In the genomic region with DNA sequence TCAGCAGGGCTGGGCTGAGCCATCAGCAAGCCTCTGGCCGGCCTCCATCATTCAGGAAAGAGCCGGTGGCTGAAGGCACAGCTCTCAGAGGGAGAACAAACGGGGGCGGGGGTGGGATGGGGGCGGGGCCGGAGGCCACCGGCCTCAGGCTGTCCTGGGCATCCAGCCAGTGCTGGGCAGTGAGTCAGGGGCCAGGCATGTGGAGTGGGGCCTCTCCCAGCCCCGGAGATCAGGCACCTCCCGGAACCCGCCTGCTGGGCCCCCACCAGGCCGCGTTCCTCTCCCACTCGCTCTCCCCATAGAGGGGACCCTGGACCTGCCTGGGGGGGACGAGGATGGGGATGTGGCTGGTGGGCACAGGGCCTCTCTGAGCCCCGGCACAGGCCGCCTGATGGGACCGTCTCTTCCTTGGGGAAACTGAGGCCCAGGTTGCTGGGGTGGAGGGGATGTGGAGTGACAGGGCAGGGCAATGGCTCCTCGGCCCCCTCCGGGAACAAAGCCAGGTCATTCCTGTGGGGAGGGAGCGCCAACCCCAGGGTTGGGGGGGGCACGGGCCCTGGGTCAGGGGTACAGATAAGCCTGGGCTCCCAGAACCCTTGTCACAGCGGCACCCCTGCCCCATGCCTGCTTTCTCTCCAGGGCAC, we compare ENCODE assay signal across 8 cellular contexts. TPM values are rescaled to one million over a fixed set of nuclear protein-coding genes. Genes with fewer than 3 reads are reported as not detected.
A peak's percentile ranks its signal among the peaks of the same experiment; 100 is the strongest.
DNase-seq lines count a peak whose midpoint lies in the region; ATAC-seq and TF ChIP-seq lines count a peak whose summit lies in the region.

No MANE protein-coding gene starts in this region.

- H3K36me3 Mint-ChIP-seq in activated naive CD4-positive, alpha-beta T cell treated with anti-CD3 and anti-CD28 coated beads, Interleukin-2, amount 50 U/mL, for 72 hours: peaks cover 10 to 20% of the 10 kb centered on the region in 2 donors
- H3K36me3 Mint-ChIP-seq in natural killer cell: no peaks in the 10 kb centered on the region
- H3K36me3 Mint-ChIP-seq in T-cell: no peaks in the 10 kb centered on the region

- peak overlapping the region in 1 of 2 donors; percentile 22 for H3K27ac Mint-ChIP-seq in activated naive CD4-positive, alpha-beta T cell treated with anti-CD3 and anti-CD28 coated beads, Interleukin-2, amount 50 U/mL, for 72 hours
- no peak overlapping the region for H3K27ac Mint-ChIP-seq in natural killer cell
- no peak overlapping the region for H3K27ac Mint-ChIP-seq in T-cell

- H3K4me3 Mint-ChIP-seq in natural killer cell (no peak overlapping the region), T-cell (peak overlapping the region in 1 of 3 donors; percentile 31)

- intact Hi-C loops in sciatic nerve (cut with DNase I) (no loop called here), natural killer cell (cut with micrococcal nuclease) (no loop called here)

- CTCF ChIA-PET in T-cell (lab: Charles Lee): no interaction called here

- H3K9me3 Mint-ChIP-seq in activated naive CD4-positive, alpha-beta T cell treated with anti-CD3 and anti-CD28 coated beads, Interleukin-2, amount 50 U/mL, for 72 hours: no peaks in the 10 kb centered on the region
- H3K9me3 Mint-ChIP-seq in natural killer cell: no peaks in the 10 kb centered on the region
- H3K9me3 Mint-ChIP-seq in T-cell: no peaks in the 10 kb centered on the region

- H3K4me1 Mint-ChIP-seq in natural killer cell (peaks cover 0 to 7% of the 10 kb centered on the region in 2 donors), T-cell (peaks cover 5 to 15% (median 11%) of the 10 kb centered on the region in 3 donors)

- TF ChIP-seq CTCF in natural killer cell (IDR thresholded peaks at IDR 0.05): no peak

- no peaks in the 10 kb centered on the region for H3K27me3 Mint-ChIP-seq in natural killer cell (ENCODE audit: low read depth in 2 of 2)
- H3K27me3 Mint-ChIP-seq in T-cell: no peaks in the 10 kb centered on the region

- POLR2A ChIA-PET in T-cell (lab: Charles Lee): no interaction called here

- DNase-seq in activated naive CD4-positive, alpha-beta T cell treated with anti-CD3 and anti-CD28 coated beads, Interleukin-2, amount 50 U/mL, for 72 hours (ENCODE audit: low spot score in 2 of 2): no peak
- DNase-seq in activated naive CD4-positive, alpha-beta T cell (lab: John Stamatoyannopoulos, UW): no peak
- DNase-seq in anterior cingulate cortex (lab: John Stamatoyannopoulos, UW): peak in 46 of 58 donors; percentile 5 to 81 (median 38)
- peak; percentile 96 for DNase-seq in hepatic stellate cell (ENCODE audit: low spot score)
- DNase-seq in sciatic nerve (ENCODE audit: low spot score): peak; percentile 93
- no peak for DNase-seq in natural killer cell
- no peak for DNase-seq in cerebellar nuclear complex (lab: John Stamatoyannopoulos, UW)
- no peak for DNase-seq in T-cell

- peak; percentile 4 to 15 for ATAC-seq in activated naive CD4-positive, alpha-beta T cell treated with anti-CD3 and anti-CD28 coated beads, Interleukin-2, amount 50 U/mL, for 72 hours
- ATAC-seq in sciatic nerve: peak; percentile 79
- no peak for ATAC-seq in natural killer cell
- ATAC-seq in T-cell (replicated peaks in 1 of 4): no peak

RNA-seq across cellular contexts. Expression of a gene that starts 12.9 kb away (rescaled TPM):
- 10 to 100 TPM; 48.7 to 86.4 TPM for total RNA-seq in activated naive CD4-positive, alpha-beta T cell treated with anti-CD3 and anti-CD28 coated beads, Interleukin-2, amount 50 U/mL, for 72 hours
- total RNA-seq in sciatic nerve (1.3 TPM), natural killer cell (1 to 10 TPM; 1.7 to 6.1 (median 4.1) TPM), T-cell (1 to 10 TPM in 4 of 5 donors, under 1 TPM in 1; 0.95 to 3.6 (median 2.4) TPM)

RNA-seq across cellular contexts. Expression of a gene that starts 53.4 kb away (rescaled TPM):
- total RNA-seq in activated naive CD4-positive, alpha-beta T cell treated with anti-CD3 and anti-CD28 coated beads, Interleukin-2, amount 50 U/mL, for 72 hours: 10 to 100 TPM; 53.0 to 66.6 TPM
- total RNA-seq in sciatic nerve (155 TPM), natural killer cell (100 to 1,000 TPM in 2 of 3 donors, 10 to 100 TPM in 1; 84.7 to 172 (median 112) TPM), T-cell (10 to 100 TPM; 33.8 to 50.4 (median 42.0) TPM)

RNA-seq across cellular contexts. Expression of a gene that starts 54.7 kb away (rescaled TPM):
- total RNA-seq in activated naive CD4-positive, alpha-beta T cell treated with anti-CD3 and anti-CD28 coated beads, Interleukin-2, amount 50 U/mL, for 72 hours: 1 to 10 TPM; 1.6 to 5.5 TPM
- 296 TPM for total RNA-seq in sciatic nerve
- total RNA-seq in natural killer cell: 1 to 10 TPM in 1 of 3 donors, under 1 TPM in 2; 0.82 to 1.3 (median 0.85) TPM
- 1 to 10 TPM in 3 of 5 donors, under 1 TPM in 2; 0.68 to 1.9 (median 1.2) TPM for total RNA-seq in T-cell

Comparison
In these comparisons a context has a peak if more than half of its experiments do, and no peak if none do; other contexts are left out.
1. ATAC-seq: peak in activated naive CD4-positive, alpha-beta T cell treated with anti-CD3 and anti-CD28 coated beads, Interleukin-2, amount 50 U/mL, for 72 hours (2 of 2) and sciatic nerve (single experiment); none in natural killer cell (0 of 3) and T-cell (0 of 4).
2. DNase-seq: peak in anterior cingulate cortex (46 of 58), hepatic stellate cell (single experiment) and sciatic nerve (single experiment); none in activated naive CD4-positive, alpha-beta T cell treated with anti-CD3 and anti-CD28 coated beads, Interleukin-2, amount 50 U/mL, for 72 hours (0 of 2), activated naive CD4-positive, alpha-beta T cell (0 of 4), natural killer cell (single experiment), cerebellar nuclear complex (0 of 2) and T-cell (0 of 34).
3. RNA of a gene that starts 12.9 kb away (total RNA-seq): 48.7 to 86.4 TPM in activated naive CD4-positive, alpha-beta T cell treated with anti-CD3 and anti-CD28 coated beads, Interleukin-2, amount 50 U/mL, for 72 hours; 1.7 to 6.1 TPM in natural killer cell, 0.95 to 3.6 TPM in T-cell and 1.3 TPM in sciatic nerve (single experiment); every median in the first group is over 4 times any median in the second.
4. RNA of a gene that starts 54.7 kb away (total RNA-seq): 296 TPM in sciatic nerve (single experiment); 1.6 to 5.5 TPM in activated naive CD4-positive, alpha-beta T cell treated with anti-CD3 and anti-CD28 coated beads, Interleukin-2, amount 50 U/mL, for 72 hours, 0.68 to 1.9 TPM in T-cell and 0.82 to 1.3 TPM in natural killer cell; every median in the first group is over 10 times any median in the second.